1 cellular context compared by ENCODE assay signal in the genomic region with DNA sequence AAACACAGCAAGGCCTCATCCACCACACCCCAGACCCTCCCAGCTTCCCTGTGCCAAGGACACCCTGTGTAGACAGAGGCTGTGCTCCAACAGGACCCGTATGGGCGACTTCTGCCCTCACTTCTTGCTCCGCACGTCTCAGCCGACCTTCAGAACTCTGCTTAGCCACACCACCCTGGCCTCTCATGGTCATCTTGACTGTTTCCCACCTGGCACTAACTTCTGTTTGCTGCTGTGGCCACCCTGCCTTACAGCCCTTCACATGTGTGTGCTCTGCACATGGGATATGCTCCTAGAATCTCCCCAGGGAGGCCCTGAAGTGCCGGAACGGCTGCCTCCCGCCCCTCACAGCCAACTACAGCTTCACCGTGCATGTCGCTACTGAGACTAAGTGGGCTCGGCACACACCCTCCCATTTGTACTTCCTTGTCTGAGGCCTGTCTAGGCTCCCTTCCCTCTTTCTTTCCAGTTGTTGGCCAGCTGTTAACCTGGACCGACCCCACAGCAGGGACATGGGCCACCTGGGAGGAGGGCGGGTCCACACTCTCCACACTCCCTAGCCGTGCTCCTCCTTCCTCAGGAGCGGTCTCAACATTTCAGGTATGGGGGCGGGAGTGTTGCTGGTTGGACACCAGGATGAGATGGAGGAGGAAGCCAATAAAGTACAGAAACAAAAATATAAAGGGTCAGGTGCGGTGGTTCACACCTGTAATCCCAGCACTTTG.
TF ChIP-seq lines count a peak whose summit lies in the region.

No MANE protein-coding gene starts in this region.

TF ChIP-seq in GM12878, 131 proteins besides CTCF, POLR2A, EP300 and RAD21 (continued from another document):
- TF ChIP-seq, protein P1, sequence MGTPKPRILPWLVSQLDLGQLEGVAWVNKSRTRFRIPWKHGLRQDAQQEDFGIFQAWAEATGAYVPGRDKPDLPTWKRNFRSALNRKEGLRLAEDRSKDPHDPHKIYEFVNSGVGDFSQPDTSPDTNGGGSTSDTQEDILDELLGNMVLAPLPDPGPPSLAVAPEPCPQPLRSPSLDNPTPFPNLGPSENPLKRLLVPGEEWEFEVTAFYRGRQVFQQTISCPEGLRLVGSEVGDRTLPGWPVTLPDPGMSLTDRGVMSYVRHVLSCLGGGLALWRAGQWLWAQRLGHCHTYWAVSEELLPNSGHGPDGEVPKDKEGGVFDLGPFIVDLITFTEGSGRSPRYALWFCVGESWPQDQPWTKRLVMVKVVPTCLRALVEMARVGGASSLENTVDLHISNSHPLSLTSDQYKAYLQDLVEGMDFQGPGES (IDR thresholded peaks at IDR 0.05), result no peak
- TF ChIP-seq RCOR1 (conservative IDR thresholded peaks at IDR 0.05; ENCODE audit: low read depth, low read length) (no peak), HCFC1 (IDR thresholded peaks at IDR 0.05; ENCODE audit: low read length) (no peak), SMC3 (IDR thresholded peaks at IDR 0.05; ENCODE audit: borderline replicate concordance, low read length) (no peak), STAT3 (IDR thresholded peaks at IDR 0.05; ENCODE audit: low read depth, low read length) (no peak), CREB1 (IDR thresholded peaks at IDR 0.05; ENCODE audit: low read depth) (no peak)
- TF ChIP-seq, protein P2, sequence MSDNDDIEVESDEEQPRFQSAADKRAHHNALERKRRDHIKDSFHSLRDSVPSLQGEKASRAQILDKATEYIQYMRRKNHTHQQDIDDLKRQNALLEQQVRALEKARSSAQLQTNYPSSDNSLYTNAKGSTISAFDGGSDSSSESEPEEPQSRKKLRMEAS (IDR thresholded peaks at IDR 0.05; ENCODE audit: low read depth, low read length), result no peak
